Comparison of ENCODE assay signal across 29 cellular contexts in genomic region chr5:170071748-170072147, GRCh38. TPM values are rescaled to one million over a fixed set of nuclear protein-coding genes. Genes with fewer than 3 reads are reported as not detected.
DNase-seq lines count a peak whose midpoint lies in the region; ATAC-seq, FAIRE-seq and TF ChIP-seq lines count a peak whose summit lies in the region.
"Had no signal": no experiment of that assay in that cellular context is flagged by ENCODE, and none has a peak within 500 bp of the region (broad histone marks: within the 10 kb centered on the region; RNA-seq: fewer than 3 reads in every experiment).

No MANE protein-coding gene starts in this region.

- TF ChIP-seq EP300 in A549 (IDR thresholded peaks at IDR 0.05) (no peak), GM12878 (IDR thresholded peaks at IDR 0.05; ENCODE audit: borderline replicate concordance in 1 of 2, control insufficient read depth in 1 of 2, low read depth in 2 of 2, low read length in 2 of 2) (no peak)

- H3K9me2 ChIP-seq in HCT116 (ENCODE audit: insufficient read depth), result no peaks in the 10 kb centered on the region

- no peak for FAIRE-seq in A549 (lab: Jason Lieb, UNC)
- FAIRE-seq in GM12878 (lab: Jason Lieb, UNC), result peak; percentile 7
- no peak for FAIRE-seq in endothelial cell of umbilical vein (lab: Jason Lieb, UNC)
- FAIRE-seq: GM12891 had no signal

- in situ Hi-C loops in GM12878 (cut with MboI), result no loop called here

- 84% methylated on average over 2 of the region's 2 CpGs for WGBS in A549 (ENCODE audit: missing lambda C conversion rate)
- 96% methylated on average over 2 of the region's 2 CpGs for WGBS in GM12878 (ENCODE audit: insufficient coverage, insufficient replicate concordance, low lambda C conversion rate, missing lambda C conversion rate)

- SMC1A ChIA-PET in GM12878 (lab: Charles Lee; ENCODE audit: uncharacterized antibody, unreplicated experiment), result interaction anchor here (0.7 to 1.7 kb wide), 2 partner anchors 15 to 348 kb away, joined by 3 to 6 read pairs; no protein-coding TSS in a partner anchor

- dilution Hi-C loops in endothelial cell of umbilical vein (cut with MboI; ENCODE audit: extremely low pct_ligation_motif_present, low sequenced_read_pairs), result no loop called here

- H3K27ac ChIP-seq in A549, result no peak overlapping the region
- no peak overlapping the region for H3K27ac ChIP-seq in HCT116 (ENCODE audit: low read depth, low read length)
- H3K27ac ChIP-seq in GM12878 (ENCODE audit: control insufficient read depth, insufficient read depth), result no peak overlapping the region
- no peak overlapping the region for H3K27ac ChIP-seq in endothelial cell of umbilical vein (ENCODE audit: insufficient read depth, low read depth, low read length)
- H3K27ac ChIP-seq: 22Rv1, BLaER1 had no signal

- intact Hi-C loops in HCT116 (cut with micrococcal nuclease), result loop anchor here (2.0 kb wide), 1 partner anchor 371 kb away; no protein-coding TSS in a partner anchor
- intact Hi-C loops in GM12878 (cut with micrococcal nuclease; ENCODE audit: unreplicated experiment), result loop anchor here (10.0 kb wide), 1 partner anchor 367 kb away; no protein-coding TSS in a partner anchor
- intact Hi-C loops in endothelial cell of umbilical vein (cut with micrococcal nuclease), result loop anchor here (1.0 to 5.0 kb wide), 5 partner anchors 83 to 479 kb away; partner anchors contain the start of gene INSYN2B
- intact Hi-C loops in posterior cingulate gyrus (cut with DNase I), result no loop called here

- DNase-seq in A549 (ENCODE audit: low read depth in 1 of 2, low spot score in 1 of 2), result no peak
- no peak for DNase-seq in HCT116 (ENCODE audit: low read depth, low spot score)
- no peak for DNase-seq in GM12878 (ENCODE audit: low read depth, low spot score)
- DNase-seq in endothelial cell of umbilical vein (ENCODE audit: low read depth, low spot score), result no peak
- no peak for DNase-seq in medulla oblongata (ENCODE audit: extremely low spot score)
- no peak for DNase-seq in NCI-H1105 treated with DMSO at 0.1 percent for 48 hours (lab: John Stamatoyannopoulos, UW)
- DNase-seq in posterior cingulate gyrus, result no peak
- DNase-seq: ACHN; BE2C; CD4-positive, alpha-beta memory T cell; CD4-positive, CD25-positive, alpha-beta regulatory T cell; CD8-positive, alpha-beta memory T cell; COR-L47; DMS 273 treated with DMSO at 0.1 percent for 48 hours; DMS153; DMS53; DMS79; DND-41; EL; GDM1 had no signal

- H3K27me3 ChIP-seq in HCT116 (ENCODE audit: insufficient read depth, low read length), result peaks cover 53% of the 10 kb centered on the region
- H3K27me3 ChIP-seq in GM12878 (replicated peaks in 1 of 2; ENCODE audit: control insufficient read depth in 2 of 2, insufficient read depth in 2 of 2, low read length in 1 of 2), result no peaks in the 10 kb centered on the region
- no peaks in the 10 kb centered on the region for H3K27me3 ChIP-seq in endothelial cell of umbilical vein (ENCODE audit: control insufficient read depth in 2 of 2, insufficient read depth in 2 of 2, low read length in 2 of 2)
- H3K27me3 ChIP-seq: BE2C, BLaER1 had no signal

- TF ChIP-seq CTCF in A549 (IDR thresholded peaks at IDR 0.05) (no peak), HCT116 (IDR thresholded peaks at IDR 0.05 in 2 of 3, conservative IDR thresholded peaks at IDR 0.05 in 1 of 3; ENCODE audit: borderline replicate concordance in 1 of 3, insufficient read depth in 1 of 3, low read depth in 2 of 3, low read length in 2 of 3) (no peak), GM12878 (IDR thresholded peaks at IDR 0.05 in 2 of 3, conservative IDR thresholded peaks at IDR 0.05 in 1 of 3; ENCODE audit: control insufficient read depth in 2 of 3, extremely low read depth in 1 of 3, insufficient read depth in 1 of 3, low read depth in 3 of 3, low read length in 3 of 3) (no peak), endothelial cell of umbilical vein (IDR thresholded peaks at IDR 0.05; ENCODE audit: extremely low read depth in 1 of 2, insufficient read depth in 1 of 2, low read depth in 1 of 2, low read length in 2 of 2) (no peak)

- no peaks in the 10 kb centered on the region for H3K9me1 ChIP-seq in endothelial cell of umbilical vein (replicated peaks; ENCODE audit: control insufficient read depth, extremely low read depth, insufficient read depth, low read length)

- RAD21 ChIA-PET in HCT116 (lab: Charles Lee; ENCODE audit: low non-redundant PET in 1 of 2, low total read pairs in 2 of 2, uncharacterized antibody in 2 of 2, unreplicated experiment in 2 of 2), result no interaction called here
- RAD21 ChIA-PET in GM12878 (lab: Charles Lee; ENCODE audit: unreplicated experiment), result no interaction called here

- no peaks in the 10 kb centered on the region for H4K20me1 ChIP-seq in HCT116 (ENCODE audit: insufficient read depth)
- H4K20me1 ChIP-seq in GM12878 (ENCODE audit: control insufficient read depth, insufficient read depth), result no peaks in the 10 kb centered on the region
- no peaks in the 10 kb centered on the region for H4K20me1 ChIP-seq in endothelial cell of umbilical vein (replicated peaks; ENCODE audit: control insufficient read depth, extremely low read depth, insufficient read depth, low read length)
- H4K20me1 ChIP-seq: BLaER1 had no signal

- no peaks in the 10 kb centered on the region for H3K79me2 ChIP-seq in HCT116 (ENCODE audit: insufficient read depth, low read length)
- H3K79me2 ChIP-seq in GM12878 (ENCODE audit: control insufficient read depth, insufficient read depth, low read length), result no peaks in the 10 kb centered on the region
- H3K79me2 ChIP-seq in endothelial cell of umbilical vein (ENCODE audit: control insufficient read depth, insufficient read depth, low read length), result no peaks in the 10 kb centered on the region

- H3K9me3 ChIP-seq in A549 (no peaks in the 10 kb centered on the region), HCT116 (ENCODE audit: control insufficient read depth in 1 of 2, insufficient read depth in 1 of 2, low read depth in 1 of 2, low read length in 2 of 2) (no peaks in the 10 kb centered on the region), GM12878 (replicated peaks; ENCODE audit: control insufficient read depth, insufficient read depth, low read length) (no peaks in the 10 kb centered on the region), endothelial cell of umbilical vein (replicated peaks; ENCODE audit: control insufficient read depth, insufficient read depth, low read length) (no peaks in the 10 kb centered on the region)
- H3K9me3 ChIP-seq: BE2C had no signal

- ATAC-seq in A549 (no peak), HCT116 (no peak), GM12878 (no peak)

- H3K4me1 ChIP-seq in A549 (no peaks in the 10 kb centered on the region), HCT116 (ENCODE audit: control insufficient read depth in 1 of 2, insufficient read depth in 2 of 2, low read length in 2 of 2) (no peaks in the 10 kb centered on the region), GM12878 (ENCODE audit: control insufficient read depth, insufficient read depth, low read length) (no peaks in the 10 kb centered on the region), endothelial cell of umbilical vein (ENCODE audit: control insufficient read depth, extremely low read depth, insufficient read depth, low read length) (peaks cover 11% of the 10 kb centered on the region)
- H3K4me1 ChIP-seq: BE2C had no signal

- H3K9ac ChIP-seq in HCT116 (ENCODE audit: low read length) (no peak overlapping the region), GM12878 (ENCODE audit: control insufficient read depth, insufficient read depth, low read length) (no peak overlapping the region), endothelial cell of umbilical vein (replicated peaks; ENCODE audit: extremely low read depth, insufficient read depth, low read length) (no peak overlapping the region)
- H3K9ac ChIP-seq: BLaER1 had no signal

- TF ChIP-seq POLR2A in A549 (IDR thresholded peaks at IDR 0.05; ENCODE audit: low read length) (no peak), HCT116 (IDR thresholded peaks at IDR 0.05; ENCODE audit: borderline replicate concordance, extremely low read depth, insufficient read depth, insufficient read length) (no peak), GM12878 (IDR thresholded peaks at IDR 0.05; ENCODE audit: low read depth, low read length) (no peak), endothelial cell of umbilical vein (IDR thresholded peaks at IDR 0.05; ENCODE audit: low read depth, low read length) (no peak)

- no peak overlapping the region for H3K4me2 ChIP-seq in A549
- no peak overlapping the region for H3K4me2 ChIP-seq in HCT116 (ENCODE audit: low read length)
- no peak overlapping the region for H3K4me2 ChIP-seq in GM12878 (ENCODE audit: control insufficient read depth, insufficient read depth)
- no peak overlapping the region for H3K4me2 ChIP-seq in endothelial cell of umbilical vein (ENCODE audit: insufficient read depth, low read length)
- H3K4me2 ChIP-seq: BLaER1 had no signal

- POLR2A ChIA-PET in A549 (lab: Yijun Ruan, JAX), result no interaction called here
- POLR2A ChIA-PET in HCT116 (lab: Charles Lee), result no interaction called here
- POLR2A ChIA-PET in GM12878 (lab: Charles Lee), result no interaction called here
- POLR2A ChIA-PET in endothelial cell of umbilical vein (lab: Charles Lee), result no interaction called here

- H2AFZ ChIP-seq in HCT116 (ENCODE audit: low read depth, low read length, poor library complexity, severe bottlenecking) (no peak overlapping the region), GM12878 (ENCODE audit: control insufficient read depth, low read depth, low read length) (no peak overlapping the region), endothelial cell of umbilical vein (ENCODE audit: low read depth, low read length) (no peak overlapping the region)

- H3K4me3 ChIP-seq in A549, result no peak overlapping the region
- H3K4me3 ChIP-seq in HCT116 (replicated peaks in 1 of 2; ENCODE audit: low read depth in 1 of 2, low read length in 2 of 2), result no peak overlapping the region
- H3K4me3 ChIP-seq in GM12878, result no peak overlapping the region
- H3K4me3 ChIP-seq in endothelial cell of umbilical vein (replicated peaks in 1 of 3; ENCODE audit: insufficient read depth in 1 of 3, low read depth in 1 of 3, low read length in 3 of 3), result no peak overlapping the region
- H3K4me3 ChIP-seq: BLaER1 had no signal

- CTCF ChIA-PET in A549 (lab: Yijun Ruan, JAX) (interaction anchor here (0.7 to 2.9 kb wide), 27 partner anchors 10 to 645 kb away, joined by 3 to 46 read pairs (median 6); partner anchors contain the start of gene INSYN2B), HCT116 (lab: Charles Lee) (interaction anchor here (1.4 to 2.1 kb wide), 4 partner anchors 11 to 370 kb away, joined by 3 to 13 read pairs (median 6); no protein-coding TSS in a partner anchor), GM12878 (lab: Yijun Ruan, JAX) (interaction anchor here (0.7 to 2.4 kb wide), 8 partner anchors 12 to 370 kb away, joined by 3 to 7 read pairs (median 4); no protein-coding TSS in a partner anchor), endothelial cell of umbilical vein (lab: Charles Lee) (interaction anchor here (1.1 to 3.2 kb wide), 22 partner anchors 8 to 488 kb away, joined by 3 to 84 read pairs (median 8); partner anchors contain the start of genes INSYN2B and SPDL1)

- BruUV-seq in HCT116 (replicated peaks; lab: Mats Ljungman, UMichigan) (no TSS peak), GM12878 (replicated peaks; lab: Mats Ljungman, UMichigan) (no TSS peak), endothelial cell of umbilical vein (replicated peaks; lab: Mats Ljungman, UMichigan) (no TSS peak)

- H3K36me3 ChIP-seq in HCT116 (ENCODE audit: control insufficient read depth in 1 of 2, insufficient read depth in 2 of 2, low read length in 2 of 2) (no peaks in the 10 kb centered on the region), GM12878 (ENCODE audit: control insufficient read depth in 2 of 2, insufficient read depth in 2 of 2, low read length in 1 of 2) (peaks cover 13 to 32% of the 10 kb centered on the region in 2 experiments), endothelial cell of umbilical vein (ENCODE audit: control insufficient read depth in 2 of 2, extremely low read depth in 1 of 2, insufficient read depth in 2 of 2, low read length in 2 of 2) (no peaks in the 10 kb centered on the region)
- H3K36me3 ChIP-seq: BE2C had no signal

- no peak for TF ChIP-seq RAD21 in A549 (conservative IDR thresholded peaks at IDR 0.05 in 1 of 2, IDR thresholded peaks at IDR 0.05 in 1 of 2)
- no peak for TF ChIP-seq RAD21 in HCT116 (IDR thresholded peaks at IDR 0.05; ENCODE audit: low read depth)
- TF ChIP-seq RAD21 in GM12878 (IDR thresholded peaks at IDR 0.05; ENCODE audit: insufficient read depth, low read depth, low read length), result no peak

RNA-seq across cellular contexts. Expression of gene FOXI1, which starts 33.9 kb away (rescaled TPM):
- polyA plus RNA-seq in A549 (2011; rRNA removed) (not detected in 2 replicates), A549 (2017; fragmentation: RNase III; extraction: RNeasy Plus Mini Kit Qiagen cat#74134 plus additional on column Dnase treatment) (not detected in 3 replicates), GM12878 (2011; rRNA removed) (not detected in 2 replicates), GM12878 (2014; fragmentation: Illumina TruSeq; extraction: Trizol) (not detected in 2 replicates), GM12878 (2014; fragmentation: Nextera tagmentation; extraction: Ambion mirVana) (not detected), GM12878 (2014; rRNA removed) (not detected in 2 replicates), GM12878 (2016; fragmentation: Nextera tagmentation; extraction: Ambion mirVana) (not detected), endothelial cell of umbilical vein (not detected in 2 replicates)
- polyA plus RNA-seq in A549 (2012; cell fraction: cytosol; rRNA removed), result 0.01 TPM in 1 of 2 replicates, not detected in the other
- 0.06 TPM in 1 of 2 replicates, not detected in the other for polyA plus RNA-seq in A549 (2012; cell fraction: nucleus; rRNA removed)
- not detected in 2 replicates for polyA minus RNA-seq in A549 (2011; rRNA and poly(A)+ RNA removed)
- total RNA-seq in HCT116 (2021; ENCODE audit: unreplicated experiment) (not detected), GM12878 (2014; rRNA removed) (not detected in 2 replicates), GM12878 (2014; rRNA removed; fragmentation: Illumina TruSeq; extraction: Trizol) (not detected in 2 replicates), GM12878 (2021) (not detected in 2 replicates), endothelial cell of umbilical vein (not detected in 2 replicates)
- polyA plus RNA-seq in HCT116 (2012), result not detected in 2 replicates
- not detected in 2 replicates for total RNA-seq in GM12878 (2013; cell fraction: nucleolus; rRNA removed)
- not detected for polyA plus RNA-seq in GM12878 (2011; ENCODE audit: low read depth)
- not detected in 2 replicates for polyA plus RNA-seq in GM12878 (2011; cell fraction: cytosol; rRNA removed)
- polyA plus RNA-seq in GM12878 (2011; cell fraction: nucleus; rRNA removed), result 0.04 TPM in 1 of 2 replicates, not detected in the other
- polyA plus RNA-seq in GM12878 (2012), result not detected in 2 replicates
- polyA minus RNA-seq in GM12878 (2011; rRNA and poly(A)+ RNA removed), result not detected in 2 replicates
- polyA minus RNA-seq in GM12878 (2011; cell fraction: cytosol; rRNA and poly(A)+ RNA removed), result not detected in 2 replicates
- polyA minus RNA-seq in GM12878 (2011; cell fraction: nucleus; rRNA and poly(A)+ RNA removed), result not detected in 2 replicates
- polyA plus RNA-seq in endothelial cell of umbilical vein (2011; cell fraction: cytosol; rRNA removed), result not detected in 2 replicates
- polyA plus RNA-seq in endothelial cell of umbilical vein (2011; cell fraction: nucleus; rRNA removed), result not detected in 2 replicates
- not detected in 2 replicates for polyA plus RNA-seq in endothelial cell of umbilical vein (2012)
- polyA minus RNA-seq in endothelial cell of umbilical vein, result not detected in 2 replicates
- not detected for polyA minus RNA-seq in endothelial cell of umbilical vein (2011; cell fraction: cytosol; rRNA and poly(A)+ RNA removed)
- not detected in 2 replicates for polyA minus RNA-seq in endothelial cell of umbilical vein (2011; cell fraction: nucleus; rRNA and poly(A)+ RNA removed)
- total RNA-seq: A172; A673; CD4-positive, alpha-beta memory T cell; CD4-positive, CD25-positive, alpha-beta regulatory T cell; CD8-positive, alpha-beta memory T cell; Daoy; G401 had no signal
- polyA plus RNA-seq: AG04450; CD14-positive monocyte; CD4-positive, alpha-beta memory T cell; CD4-positive, CD25-positive, alpha-beta regulatory T cell; CD8-positive, alpha-beta memory T cell had no signal
